Comparison of ENCODE assay signal across 8 cellular contexts in the genomic region with DNA sequence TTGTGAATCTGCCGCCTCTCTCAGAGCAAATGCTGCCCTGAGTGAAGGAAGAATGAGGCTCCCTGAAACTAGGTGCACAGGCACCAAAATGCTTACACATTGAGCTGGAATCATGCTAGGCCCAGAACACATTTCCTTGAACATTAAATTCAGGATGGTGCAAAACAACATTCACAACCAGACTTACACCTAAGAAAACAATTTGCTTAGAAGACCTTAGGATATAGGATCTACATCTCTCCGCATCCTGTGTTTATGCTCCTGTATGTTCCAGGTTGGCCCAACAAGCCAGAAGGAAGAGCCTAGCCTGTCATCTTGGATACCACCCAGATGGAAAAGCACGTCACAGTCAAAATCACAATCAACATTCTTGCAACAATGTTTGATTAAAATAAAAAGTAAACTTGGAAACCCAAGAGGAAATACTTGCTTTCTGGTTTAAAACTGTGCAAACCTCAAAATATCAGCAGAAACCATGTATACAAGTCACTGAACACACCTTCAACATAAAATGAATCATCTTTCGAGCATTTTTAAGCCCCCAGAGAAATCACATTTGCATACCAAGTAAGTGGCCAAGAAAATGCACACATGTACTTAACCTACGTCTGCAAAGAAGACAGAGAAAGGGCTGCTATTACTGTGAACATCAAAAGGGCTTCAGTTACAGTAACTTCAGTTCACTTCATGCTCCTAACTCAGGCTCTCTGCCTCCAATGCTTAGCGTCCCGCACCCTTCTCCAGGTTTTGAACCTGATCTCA. TPM values are rescaled to one million over a fixed set of nuclear protein-coding genes. Genes with fewer than 3 reads are reported as not detected.
A peak's percentile ranks its signal among the peaks of the same experiment; 100 is the strongest.
DNase-seq lines count a peak whose midpoint lies in the region; ATAC-seq and TF ChIP-seq lines count a peak whose summit lies in the region.

No MANE protein-coding gene starts in this region.

- TF ChIP-seq CTCF in body of pancreas (IDR thresholded peaks at IDR 0.05) (no peak), mesothelial cell of epicardium (IDR thresholded peaks at IDR 0.05; ENCODE audit: unreplicated experiment) (no peak)

- WGBS in body of pancreas, 2 donors = 22 to 25% methylated on average over 7 of the region's 7 CpGs

- TF ChIP-seq POLR2A in body of pancreas (IDR thresholded peaks at IDR 0.05) = no peak
- TF ChIP-seq POLR2A in GM18505 (IDR thresholded peaks at IDR 0.05; ENCODE audit: borderline replicate concordance, extremely low read depth, insufficient read depth, insufficient read length) = no peak

- no peaks in the 10 kb centered on the region for H3K9me3 ChIP-seq in body of pancreas

- H3K36me3 Mint-ChIP-seq in IgD-negative memory B cell (peaks cover 2% of the 10 kb centered on the region), mesothelial cell of epicardium (peaks cover 20% of the 10 kb centered on the region)

- peaks cover 37% of the 10 kb centered on the region for H3K4me1 ChIP-seq in body of pancreas

- ATAC-seq in GM19467 (IDR thresholded peaks at IDR 0.05; ENCODE audit: unreplicated experiment) = peak; percentile 26
- no peak for ATAC-seq in body of pancreas
- no peak for ATAC-seq in HG03139 (IDR thresholded peaks at IDR 0.05; ENCODE audit: unreplicated experiment)
- ATAC-seq in GM18505 (IDR thresholded peaks at IDR 0.05; ENCODE audit: unreplicated experiment) = no peak

- H3K4me3 Mint-ChIP-seq in IgD-negative memory B cell (peak overlapping the region; percentile 91 to 97 (median 94)), mesothelial cell of epicardium (peak overlapping the region; percentile 97)

- peak overlapping the region in 2 of 3 donors; percentile 61 to 63 for H3K27ac Mint-ChIP-seq in IgD-negative memory B cell
- peak overlapping the region; percentile 90 for H3K27ac Mint-ChIP-seq in mesothelial cell of epicardium

- H3K27me3 Mint-ChIP-seq in IgD-negative memory B cell = no peaks in the 10 kb centered on the region
- no peaks in the 10 kb centered on the region for H3K27me3 Mint-ChIP-seq in mesothelial cell of epicardium (ENCODE audit: low read depth)

- intact Hi-C loops in body of pancreas (cut with DNase I) = no loop called here

- no peaks in the 10 kb centered on the region for H3K36me3 ChIP-seq in body of pancreas (replicated peaks in 1 of 2; ENCODE audit: insufficient read depth in 1 of 2, low read depth in 2 of 2)

- H3K4me3 ChIP-seq in body of pancreas = peak overlapping the region; percentile 76 to 80

- peak overlapping the region in 3 of 4 donors; percentile 3 to 91 (median 87) for H3K27ac ChIP-seq in body of pancreas

- H3K9me3 Mint-ChIP-seq in IgD-negative memory B cell = no peaks in the 10 kb centered on the region
- H3K9me3 Mint-ChIP-seq in mesothelial cell of epicardium = no peaks in the 10 kb centered on the region

- peaks cover 13 to 19% (median 17%) of the 10 kb centered on the region in 3 donors for H3K4me1 Mint-ChIP-seq in IgD-negative memory B cell
- peaks cover 72% of the 10 kb centered on the region for H3K4me1 Mint-ChIP-seq in mesothelial cell of epicardium

- no peaks in the 10 kb centered on the region for H3K27me3 ChIP-seq in body of pancreas

- DNase-seq in ELR (ENCODE audit: low read depth) = peak; percentile 81
- no peak for DNase-seq in body of pancreas
- no peak for DNase-seq in mesothelial cell of epicardium (ENCODE audit: low spot score in 2 of 2, unreplicated experiment in 2 of 2)
- DNase-seq in SKM-1 treated with dmso at 0.1 percent for 144 hours (lab: John Stamatoyannopoulos, UW; ENCODE audit: unreplicated experiment) = no peak

RNA-seq across cellular contexts. Expression of a gene that starts 1.6 kb away (rescaled TPM):
- 2.7 TPM for polyA plus RNA-seq in IgD-negative memory B cell
- total RNA-seq in body of pancreas (100 to 1,000 TPM in 1 of 2 donors, 10 to 100 TPM in 1; 34.0 to 116 TPM), mesothelial cell of epicardium (123 to 129 TPM (median 125 TPM) in 3 replicates)

RNA-seq across cellular contexts. Expression of a gene that starts 46.1 kb away (rescaled TPM):
- 62.1 TPM for polyA plus RNA-seq in IgD-negative memory B cell
- total RNA-seq in body of pancreas = 100 to 1,000 TPM; 136 to 157 TPM
- 57.5 to 62.5 TPM (median 58.3 TPM) in 3 replicates for total RNA-seq in mesothelial cell of epicardium
